In genomic region chr10:1762066-1762465, GRCh38 we compare ENCODE assay signal across 1 cellular context.
TF ChIP-seq lines count a peak whose summit lies in the region.

No MANE protein-coding gene starts in this region.

TF ChIP-seq in H1, 55 proteins besides CTCF, POLR2A, EP300 and RAD21 (continued from another document):
- TF ChIP-seq E2F6 (IDR thresholded peaks at IDR 0.05): no peak
- TF ChIP-seq CBX8 (IDR thresholded peaks at IDR 0.05; ENCODE audit: borderline replicate concordance, low read depth, low read length): no peak
- no peak for TF ChIP-seq NANOG (IDR thresholded peaks at IDR 0.05; ENCODE audit: insufficient read depth, low read depth, low read length, poor library complexity, severe bottlenecking)
- no peak for TF ChIP-seq TAF7 (optimal IDR thresholded peaks at IDR 0.05; ENCODE audit: borderline replicate concordance, low read depth, low read length)
- no peak for TF ChIP-seq TAF1 (IDR thresholded peaks at IDR 0.05; ENCODE audit: low read depth, low read length)
- no peak for TF ChIP-seq BACH1 (IDR thresholded peaks at IDR 0.05; ENCODE audit: low read length)
- TF ChIP-seq YY1 (IDR thresholded peaks at IDR 0.05; ENCODE audit: low read depth, low read length): no peak
- no peak for TF ChIP-seq CHD7 (IDR thresholded peaks at IDR 0.05; ENCODE audit: insufficient replicate concordance, low read length)
- no peak for TF ChIP-seq FOSL1 (IDR thresholded peaks at IDR 0.05; ENCODE audit: insufficient read depth, low read depth, low read length)
- TF ChIP-seq TCF12 (IDR thresholded peaks at IDR 0.05; ENCODE audit: low read depth, low read length): no peak
- TF ChIP-seq BRCA1 (IDR thresholded peaks at IDR 0.05; ENCODE audit: low read depth, low read length): no peak
- no peak for TF ChIP-seq SP4 (IDR thresholded peaks at IDR 0.05; ENCODE audit: low read length)
- TF ChIP-seq BCL11A (IDR thresholded peaks at IDR 0.05; ENCODE audit: low read depth in 2 of 2, low read length in 2 of 2): no peak
